ENCODE assay signal across 2 cellular contexts in the genomic region with DNA sequence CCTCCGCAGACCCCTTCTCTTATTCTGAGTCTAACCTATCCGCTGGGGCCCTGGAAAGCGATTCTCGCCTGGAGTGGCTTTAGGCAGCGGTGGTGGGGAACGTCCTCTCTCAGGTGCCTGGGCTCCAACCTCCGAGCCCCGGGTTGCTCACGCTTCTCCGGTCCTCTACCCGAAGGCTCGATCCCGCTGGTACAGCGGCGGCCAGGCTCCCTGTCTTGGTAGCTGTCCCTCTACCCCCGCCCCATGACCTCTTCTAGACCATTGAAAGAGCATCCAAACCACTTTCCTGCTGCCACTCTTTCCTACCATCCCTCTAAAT.
TF ChIP-seq lines count a peak whose summit lies in the region.

No MANE protein-coding gene starts in this region.

TF ChIP-seq in HEK293, 187 proteins besides CTCF, POLR2A, EP300 and RAD21 (continues in another document):
- TF ChIP-seq, protein P1, sequence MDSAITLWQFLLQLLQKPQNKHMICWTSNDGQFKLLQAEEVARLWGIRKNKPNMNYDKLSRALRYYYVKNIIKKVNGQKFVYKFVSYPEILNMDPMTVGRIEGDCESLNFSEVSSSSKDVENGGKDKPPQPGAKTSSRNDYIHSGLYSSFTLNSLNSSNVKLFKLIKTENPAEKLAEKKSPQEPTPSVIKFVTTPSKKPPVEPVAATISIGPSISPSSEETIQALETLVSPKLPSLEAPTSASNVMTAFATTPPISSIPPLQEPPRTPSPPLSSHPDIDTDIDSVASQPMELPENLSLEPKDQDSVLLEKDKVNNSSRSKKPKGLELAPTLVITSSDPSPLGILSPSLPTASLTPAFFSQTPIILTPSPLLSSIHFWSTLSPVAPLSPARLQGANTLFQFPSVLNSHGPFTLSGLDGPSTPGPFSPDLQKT (IDR thresholded peaks at IDR 0.05; ENCODE audit: borderline replicate concordance, low read depth, low read length): no peak
- TF ChIP-seq ZNF391 (tag by site-specific recombination; IDR thresholded peaks at IDR 0.05; ENCODE audit: borderline replicate concordance, low read depth): peak; percentile 32; the same call in 1 of the 2 replicates
- no peak for TF ChIP-seq ZNF274 (IDR thresholded peaks at IDR 0.05; ENCODE audit: low read length)
- TF ChIP-seq ZNF274 (tag by site-specific recombination; IDR thresholded peaks at IDR 0.05; ENCODE audit: borderline replicate concordance): no peak
- no peak; the same call in 1 of the 2 replicates for TF ChIP-seq ZBTB17 (tag by site-specific recombination; IDR thresholded peaks at IDR 0.05)
- 0 out of 2 replicates have a peak, but pooled peaks have one; percentile 48 for TF ChIP-seq ZNF24 (tag by site-specific recombination; IDR thresholded peaks at IDR 0.05)
- TF ChIP-seq ZNF366 (tag by site-specific recombination; conservative IDR thresholded peaks at IDR 0.05): 0 out of 2 replicates have a peak, but pooled peaks have one; percentile 29
- peak; percentile 76; the same call in 1 of the 2 replicates for TF ChIP-seq ZBTB48 (tag by site-specific recombination; IDR thresholded peaks at IDR 0.05)
- no peak for TF ChIP-seq ZNF23 (tag by site-specific recombination; IDR thresholded peaks at IDR 0.05; ENCODE audit: borderline replicate concordance)
- TF ChIP-seq, protein P2, sequence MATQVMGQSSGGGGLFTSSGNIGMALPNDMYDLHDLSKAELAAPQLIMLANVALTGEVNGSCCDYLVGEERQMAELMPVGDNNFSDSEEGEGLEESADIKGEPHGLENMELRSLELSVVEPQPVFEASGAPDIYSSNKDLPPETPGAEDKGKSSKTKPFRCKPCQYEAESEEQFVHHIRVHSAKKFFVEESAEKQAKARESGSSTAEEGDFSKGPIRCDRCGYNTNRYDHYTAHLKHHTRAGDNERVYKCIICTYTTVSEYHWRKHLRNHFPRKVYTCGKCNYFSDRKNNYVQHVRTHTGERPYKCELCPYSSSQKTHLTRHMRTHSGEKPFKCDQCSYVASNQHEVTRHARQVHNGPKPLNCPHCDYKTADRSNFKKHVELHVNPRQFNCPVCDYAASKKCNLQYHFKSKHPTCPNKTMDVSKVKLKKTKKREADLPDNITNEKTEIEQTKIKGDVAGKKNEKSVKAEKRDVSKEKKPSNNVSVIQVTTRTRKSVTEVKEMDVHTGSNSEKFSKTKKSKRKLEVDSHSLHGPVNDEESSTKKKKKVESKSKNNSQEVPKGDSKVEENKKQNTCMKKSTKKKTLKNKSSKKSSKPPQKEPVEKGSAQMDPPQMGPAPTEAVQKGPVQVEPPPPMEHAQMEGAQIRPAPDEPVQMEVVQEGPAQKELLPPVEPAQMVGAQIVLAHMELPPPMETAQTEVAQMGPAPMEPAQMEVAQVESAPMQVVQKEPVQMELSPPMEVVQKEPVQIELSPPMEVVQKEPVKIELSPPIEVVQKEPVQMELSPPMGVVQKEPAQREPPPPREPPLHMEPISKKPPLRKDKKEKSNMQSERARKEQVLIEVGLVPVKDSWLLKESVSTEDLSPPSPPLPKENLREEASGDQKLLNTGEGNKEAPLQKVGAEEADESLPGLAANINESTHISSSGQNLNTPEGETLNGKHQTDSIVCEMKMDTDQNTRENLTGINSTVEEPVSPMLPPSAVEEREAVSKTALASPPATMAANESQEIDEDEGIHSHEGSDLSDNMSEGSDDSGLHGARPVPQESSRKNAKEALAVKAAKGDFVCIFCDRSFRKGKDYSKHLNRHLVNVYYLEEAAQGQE (tag by site-specific recombination; IDR thresholded peaks at IDR 0.05): peak; percentile 48; the same call in 1 of the 2 replicates
- 0 out of 2 replicates have a peak, but pooled peaks have one; percentile 13 for TF ChIP-seq ZSCAN16 (tag by site-specific recombination; IDR thresholded peaks at IDR 0.05)
- peak; percentile 78 for TF ChIP-seq ZBTB20 (tag by site-specific recombination; IDR thresholded peaks at IDR 0.05)
- no peak for TF ChIP-seq ZNF621 (tag by site-specific recombination; IDR thresholded peaks at IDR 0.05)
- TF ChIP-seq, protein P3, sequence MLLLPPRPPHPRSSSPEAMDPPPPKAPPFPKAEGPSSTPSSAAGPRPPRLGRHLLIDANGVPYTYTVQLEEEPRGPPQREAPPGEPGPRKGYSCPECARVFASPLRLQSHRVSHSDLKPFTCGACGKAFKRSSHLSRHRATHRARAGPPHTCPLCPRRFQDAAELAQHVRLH (tag by site-specific recombination; IDR thresholded peaks at IDR 0.05): no peak
- TF ChIP-seq ZNF664 (tag by site-specific recombination; IDR thresholded peaks at IDR 0.05): no peak
- TF ChIP-seq, protein P4, sequence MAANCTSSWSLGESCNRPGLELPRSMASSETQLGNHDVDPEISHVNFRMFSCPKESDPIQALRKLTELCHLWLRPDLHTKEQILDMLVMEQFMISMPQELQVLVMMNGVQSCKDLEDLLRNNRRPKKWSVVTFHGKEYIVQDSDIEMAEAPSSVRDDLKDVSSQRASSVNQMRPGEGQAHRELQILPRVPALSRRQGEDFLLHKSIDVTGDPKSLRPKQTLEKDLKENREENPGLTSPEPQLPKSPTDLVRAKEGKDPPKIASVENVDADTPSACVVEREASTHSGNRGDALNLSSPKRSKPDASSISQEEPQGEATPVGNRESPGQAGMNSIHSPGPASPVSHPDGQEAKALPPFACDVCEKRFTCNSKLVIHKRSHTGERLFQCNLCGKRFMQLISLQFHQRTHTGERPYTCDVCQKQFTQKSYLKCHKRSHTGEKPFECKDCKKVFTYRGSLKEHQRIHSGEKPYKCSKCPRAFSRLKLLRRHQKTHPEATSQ (tag by site-specific recombination; IDR thresholded peaks at IDR 0.05): no peak
- 0 out of 2 replicates have a peak, but pooled peaks have one; percentile 19 for TF ChIP-seq ZNF501 (tag by site-specific recombination; IDR thresholded peaks at IDR 0.05)
- TF ChIP-seq, protein P5, sequence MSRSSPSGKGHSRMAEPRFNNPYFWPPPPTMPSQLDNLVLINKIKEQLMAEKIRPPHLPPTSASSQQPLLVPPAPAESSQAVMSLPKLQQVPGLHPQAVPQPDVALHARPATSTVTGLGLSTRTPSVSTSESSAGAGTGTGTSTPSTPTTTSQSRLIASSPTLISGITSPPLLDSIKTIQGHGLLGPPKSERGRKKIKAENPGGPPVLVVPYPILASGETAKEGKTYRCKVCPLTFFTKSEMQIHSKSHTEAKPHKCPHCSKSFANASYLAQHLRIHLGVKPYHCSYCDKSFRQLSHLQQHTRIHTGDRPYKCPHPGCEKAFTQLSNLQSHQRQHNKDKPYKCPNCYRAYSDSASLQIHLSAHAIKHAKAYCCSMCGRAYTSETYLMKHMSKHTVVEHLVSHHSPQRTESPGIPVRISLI (tag by site-specific recombination; IDR thresholded peaks at IDR 0.05): no peak
- TF ChIP-seq ZFP41 (tag by site-specific recombination; IDR thresholded peaks at IDR 0.05; ENCODE audit: borderline replicate concordance): no peak
- peak; percentile 77; the same call in 1 of the 2 replicates for TF ChIP-seq ZFP37 (tag by site-specific recombination; IDR thresholded peaks at IDR 0.05)
- 0 out of 2 replicates have a peak, but pooled peaks have one; percentile 0 for TF ChIP-seq ZNF76 (tag by site-specific recombination; IDR thresholded peaks at IDR 0.05; ENCODE audit: borderline replicate concordance, low read depth)
- TF ChIP-seq ZNF394 (tag by site-specific recombination; IDR thresholded peaks at IDR 0.05; ENCODE audit: borderline replicate concordance): peak; percentile 70
- TF ChIP-seq ZSCAN30 (tag by site-specific recombination; IDR thresholded peaks at IDR 0.05): 0 out of 2 replicates have a peak, but pooled peaks have one; percentile 29
- 0 out of 2 replicates have a peak, but pooled peaks have one; percentile 7 for TF ChIP-seq ZNF549 (tag by site-specific recombination; IDR thresholded peaks at IDR 0.05)

TF ChIP-seq in GM12878, 131 proteins besides CTCF, POLR2A, EP300 and RAD21:
- TF ChIP-seq SP1 (IDR thresholded peaks at IDR 0.05; ENCODE audit: low read depth, low read length) (no peak), SUPT20H (IDR thresholded peaks at IDR 0.05; ENCODE audit: borderline replicate concordance, control insufficient read depth, low read depth, low read length) (no peak), RFX5 (IDR thresholded peaks at IDR 0.05; ENCODE audit: low read depth, low read length) (no peak), BACH1 (IDR thresholded peaks at IDR 0.05; ENCODE audit: borderline replicate concordance) (no peak), RBBP5 (conservative IDR thresholded peaks at IDR 0.05) (no peak)
- TF ChIP-seq, protein P6, sequence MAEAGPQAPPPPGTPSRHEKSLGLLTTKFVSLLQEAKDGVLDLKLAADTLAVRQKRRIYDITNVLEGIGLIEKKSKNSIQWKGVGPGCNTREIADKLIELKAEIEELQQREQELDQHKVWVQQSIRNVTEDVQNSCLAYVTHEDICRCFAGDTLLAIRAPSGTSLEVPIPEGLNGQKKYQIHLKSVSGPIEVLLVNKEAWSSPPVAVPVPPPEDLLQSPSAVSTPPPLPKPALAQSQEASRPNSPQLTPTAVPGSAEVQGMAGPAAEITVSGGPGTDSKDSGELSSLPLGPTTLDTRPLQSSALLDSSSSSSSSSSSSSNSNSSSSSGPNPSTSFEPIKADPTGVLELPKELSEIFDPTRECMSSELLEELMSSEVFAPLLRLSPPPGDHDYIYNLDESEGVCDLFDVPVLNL (IDR thresholded peaks at IDR 0.05; ENCODE audit: low read depth, low read length): no peak
